ENCODE assay signal across 23 cellular contexts in genomic region chr17:69819316-69820087, GRCh38.
DNase-seq lines count a peak whose midpoint lies in the region; ATAC-seq, FAIRE-seq and TF ChIP-seq lines count a peak whose summit lies in the region.
"Had no signal": no experiment of that assay in that cellular context is flagged by ENCODE, and none has a peak within 500 bp of the region (broad histone marks: within the 10 kb centered on the region; RNA-seq: fewer than 3 reads in every experiment).

No MANE protein-coding gene starts in this region.

- H2AFZ ChIP-seq in fibroblast of lung (ENCODE audit: low read length) = no peak overlapping the region

- no peak overlapping the region for H3K4me3 ChIP-seq in fibroblast of lung (replicated peaks in 1 of 4; ENCODE audit: control extremely low read depth in 1 of 4, insufficient read depth in 1 of 4, low read depth in 3 of 4, low read length in 4 of 4)
- H3K4me3 ChIP-seq: cardiac muscle cell, psoas muscle, testis had no signal

- peak overlapping the region; percentile 0 for H3K4me2 ChIP-seq in fibroblast of lung (ENCODE audit: extremely low read depth, insufficient read depth, low read length)

- peaks cover 4% of the 10 kb centered on the region for H3K9me3 Mint-ChIP-seq in activated T-cell treated with anti-CD3 and anti-CD28 coated beads, Interleukin-2, amount 50 U/mL, for 4 hours
- peaks cover 6% of the 10 kb centered on the region for H3K9me3 Mint-ChIP-seq in natural killer cell treated with Interleukin-12 subunit alpha and Interleukin-12 subunit beta and Interleukin-15 and Interleukin-18, amount 100 ng/mL, for 72 hours

- no peak for ATAC-seq in activated T-cell treated with anti-CD3 and anti-CD28 coated beads, Interleukin-2, amount 50 U/mL, for 4 hours
- no peak for ATAC-seq in natural killer cell treated with Interleukin-12 subunit alpha and Interleukin-12 subunit beta and Interleukin-15 and Interleukin-18, amount 100 ng/mL, for 72 hours
- ATAC-seq: psoas muscle had no signal

- no peaks in the 10 kb centered on the region for H3K79me2 ChIP-seq in fibroblast of lung (ENCODE audit: control insufficient read depth, insufficient read depth, low read length)

- H3K36me3 ChIP-seq in fibroblast of lung (ENCODE audit: control insufficient read depth, insufficient read depth, low read length) = no peaks in the 10 kb centered on the region
- H3K36me3 ChIP-seq: cardiac muscle cell had no signal

- H3K4me1 Mint-ChIP-seq in activated T-cell treated with anti-CD3 and anti-CD28 coated beads, Interleukin-2, amount 50 U/mL, for 4 hours (ENCODE audit: low read depth) = no peaks in the 10 kb centered on the region
- H3K4me1 Mint-ChIP-seq in natural killer cell treated with Interleukin-12 subunit alpha and Interleukin-12 subunit beta and Interleukin-15 and Interleukin-18, amount 100 ng/mL, for 72 hours (ENCODE audit: low read depth in 2 of 2) = no peaks in the 10 kb centered on the region
- H3K4me1 Mint-ChIP-seq: memory B cell, nephron progenitor cell had no signal

- H3K36me3 Mint-ChIP-seq in activated T-cell treated with anti-CD3 and anti-CD28 coated beads, Interleukin-2, amount 50 U/mL, for 4 hours (ENCODE audit: insufficient read depth) = no peaks in the 10 kb centered on the region
- H3K36me3 Mint-ChIP-seq in natural killer cell treated with Interleukin-12 subunit alpha and Interleukin-12 subunit beta and Interleukin-15 and Interleukin-18, amount 100 ng/mL, for 72 hours = no peaks in the 10 kb centered on the region
- H3K36me3 Mint-ChIP-seq: activated naive CD8-positive, alpha-beta T cell; memory B cell had no signal

- FAIRE-seq in G401.6 (lab: Jason Lieb, UNC) (peak; percentile 74), H54 (lab: Jason Lieb, UNC) (no peak)
- FAIRE-seq: keratinocyte had no signal

- peak; percentile 71 for DNase-seq in M059J (ENCODE audit: low read depth)
- DNase-seq in fibroblast of lung (ENCODE audit: low read depth in 2 of 2) = peak; percentile 65 to 82
- DNase-seq in renal cortical epithelial cell (ENCODE audit: low read depth) = peak; percentile 50
- DNase-seq in activated T-cell treated with anti-CD3 and anti-CD28 coated beads, Interleukin-2, amount 50 U/mL, for 4 hours = no peak
- no peak for DNase-seq in activated CD8-positive, alpha-beta memory T cell treated with anti-CD3 and anti-CD28 coated beads, Interleukin-2, amount 50 U/mL, for 48 hours
- no peak for DNase-seq in H54 (ENCODE audit: insufficient read length, low spot score)
- DNase-seq in natural killer cell treated with Interleukin-12 subunit alpha and Interleukin-12 subunit beta and Interleukin-15 and Interleukin-18, amount 100 ng/mL, for 72 hours (ENCODE audit: low spot score) = no peak
- DNase-seq: activated CD4-positive, CD25-positive, alpha-beta regulatory T cell; C1 segment of cervical spinal cord; GOT3; hippocampal formation; NCI-H1092; NCI-H2107; NCI-H526; nephron progenitor cell; psoas muscle; stimulated activated CD4-positive, alpha-beta T cell treated with anti-CD3 and anti-CD28 coated beads, Interleukin-12 subunit alpha, Interleukin-12 subunit beta, amount 100 ng/mL, for 4 hours; testis had no signal

- H3K27ac Mint-ChIP-seq in natural killer cell treated with Interleukin-12 subunit alpha and Interleukin-12 subunit beta and Interleukin-15 and Interleukin-18, amount 100 ng/mL, for 72 hours = no peak overlapping the region
- H3K27ac Mint-ChIP-seq: activated naive CD8-positive, alpha-beta T cell; memory B cell; nephron progenitor cell had no signal

- H4K20me1 ChIP-seq in fibroblast of lung (ENCODE audit: control insufficient read depth, extremely low read depth, insufficient read depth, low read length) = no peaks in the 10 kb centered on the region

- no peaks in the 10 kb centered on the region for H3K27me3 ChIP-seq in fibroblast of lung (ENCODE audit: control insufficient read depth, insufficient read depth, low read length)
- H3K27me3 ChIP-seq: cardiac muscle cell, testis had no signal

- H3K4me1 ChIP-seq in fibroblast of lung (ENCODE audit: control insufficient read depth, extremely low read depth, insufficient read depth, low read length) = no peaks in the 10 kb centered on the region
- H3K4me1 ChIP-seq: psoas muscle, testis had no signal

- no peak overlapping the region for H3K4me3 Mint-ChIP-seq in activated T-cell treated with anti-CD3 and anti-CD28 coated beads, Interleukin-2, amount 50 U/mL, for 4 hours
- no peak overlapping the region for H3K4me3 Mint-ChIP-seq in natural killer cell treated with Interleukin-12 subunit alpha and Interleukin-12 subunit beta and Interleukin-15 and Interleukin-18, amount 100 ng/mL, for 72 hours
- H3K4me3 Mint-ChIP-seq: activated naive CD8-positive, alpha-beta T cell; memory B cell; nephron progenitor cell had no signal

- H3K27ac ChIP-seq in fibroblast of lung (ENCODE audit: insufficient read depth, low read length) = no peak overlapping the region
- H3K27ac ChIP-seq: cardiac muscle cell, psoas muscle, testis had no signal

- H3K9ac ChIP-seq in fibroblast of lung (ENCODE audit: insufficient read depth, low read length) = no peak overlapping the region

- H3K9me3 ChIP-seq in fibroblast of lung (ENCODE audit: control insufficient read depth, insufficient read depth, low read depth, low read length) = no peaks in the 10 kb centered on the region
- H3K9me3 ChIP-seq: psoas muscle, testis had no signal

- no peak for TF ChIP-seq POLR2A in H54 (IDR thresholded peaks at IDR 0.05; ENCODE audit: low read depth, low read length)

- no peaks in the 10 kb centered on the region for H3K27me3 Mint-ChIP-seq in activated T-cell treated with anti-CD3 and anti-CD28 coated beads, Interleukin-2, amount 50 U/mL, for 4 hours (ENCODE audit: low read depth)
- H3K27me3 Mint-ChIP-seq in natural killer cell treated with Interleukin-12 subunit alpha and Interleukin-12 subunit beta and Interleukin-15 and Interleukin-18, amount 100 ng/mL, for 72 hours = no peaks in the 10 kb centered on the region
- H3K27me3 Mint-ChIP-seq: activated naive CD8-positive, alpha-beta T cell had no signal

- TF ChIP-seq CTCF in fibroblast of lung (conservative IDR thresholded peaks at IDR 0.05 in 1 of 2, IDR thresholded peaks at IDR 0.05 in 1 of 2; ENCODE audit: low read depth in 1 of 2, low read length in 2 of 2) = no peak

Comparison
In these comparisons a context has a peak if more than half of its experiments do, and no peak if none do; other contexts are left out.
1. DNase-seq: peak in M059J (single experiment), fibroblast of lung (2 of 2) and renal cortical epithelial cell (single experiment); none in activated T-cell treated with anti-CD3 and anti-CD28 coated beads, Interleukin-2, amount 50 U/mL, for 4 hours (single experiment), activated CD8-positive, alpha-beta memory T cell treated with anti-CD3 and anti-CD28 coated beads, Interleukin-2, amount 50 U/mL, for 48 hours (single experiment), H54 (single experiment) and natural killer cell treated with Interleukin-12 subunit alpha and Interleukin-12 subunit beta and Interleukin-15 and Interleukin-18, amount 100 ng/mL, for 72 hours (single experiment).